ENCODE assay signal across 1 cellular context in genomic region chr17:77322284-77322533, GRCh38.
TF ChIP-seq lines count a peak whose summit lies in the region.

No MANE protein-coding gene starts in this region.

TF ChIP-seq in GM12878, 131 proteins besides CTCF, POLR2A, EP300 and RAD21:
- no peak for TF ChIP-seq PRDM15 (CRISPR knock-in tag; IDR thresholded peaks at IDR 0.05)
- TF ChIP-seq MXI1 (IDR thresholded peaks at IDR 0.05; ENCODE audit: low read depth, low read length): peak; percentile 43; the same call in 1 of the 2 replicates
- TF ChIP-seq TCF7 (IDR thresholded peaks at IDR 0.05; ENCODE audit: borderline replicate concordance): no peak
- no peak for TF ChIP-seq RFX5 (IDR thresholded peaks at IDR 0.05; ENCODE audit: low read depth, low read length)
- TF ChIP-seq NRF1 (conservative IDR thresholded peaks at IDR 0.05; ENCODE audit: low read depth, low read length): no peak
- peak; percentile 4; the same call in 1 of the 2 replicates for TF ChIP-seq MLLT1 (IDR thresholded peaks at IDR 0.05)
- TF ChIP-seq RELB (IDR thresholded peaks at IDR 0.05; ENCODE audit: low read depth): no peak
- no peak for TF ChIP-seq DPF2 (IDR thresholded peaks at IDR 0.05)
- TF ChIP-seq ZNF217 (IDR thresholded peaks at IDR 0.05): no peak
- TF ChIP-seq IRF3 (IDR thresholded peaks at IDR 0.05): no peak
- no peak for TF ChIP-seq ZNF687 (IDR thresholded peaks at IDR 0.05)
- TF ChIP-seq FOS (IDR thresholded peaks at IDR 0.05; ENCODE audit: borderline replicate concordance, extremely low read depth, insufficient read length): no peak
- TF ChIP-seq EED (IDR thresholded peaks at IDR 0.05; ENCODE audit: low read depth): peak; percentile 27; the same call in 1 of the 2 replicates
- TF ChIP-seq SMARCA5 (IDR thresholded peaks at IDR 0.05): no peak
- TF ChIP-seq PAX5 (IDR thresholded peaks at IDR 0.05; ENCODE audit: borderline replicate concordance, low read depth, low read length): no peak
- TF ChIP-seq MTA3 (IDR thresholded peaks at IDR 0.05; ENCODE audit: borderline replicate concordance, low read length): 0 out of 2 replicates have a peak, but pooled peaks have one; percentile 42
- no peak for TF ChIP-seq ZNF274 (IDR thresholded peaks at IDR 0.05; ENCODE audit: insufficient read depth, insufficient read length)
- TF ChIP-seq ZBTB11 (CRISPR knock-in tag; IDR thresholded peaks at IDR 0.05): no peak
